ENCODE assay signal across 1 cellular context in genomic region chr2:74454654-74455511, GRCh38.
TF ChIP-seq lines count a peak whose summit lies in the region.

Gene INO80B, plus strand, starts transcription at chr2:74455087. Its CDS starts 30 bp downstream, at chr2:74455117.

TF ChIP-seq in HepG2, 621 proteins besides CTCF, POLR2A, EP300 and RAD21 (continued from another document and continues in another):
- TF ChIP-seq JUND (CRISPR knock-in tag; IDR thresholded peaks at IDR 0.05) (peak; percentile 87), YY1 (IDR thresholded peaks at IDR 0.05; ENCODE audit: insufficient read depth, insufficient replicate concordance, low read depth, low read length) (peak; percentile 100), ZNF232 (CRISPR knock-in tag; IDR thresholded peaks at IDR 0.05; ENCODE audit: borderline replicate concordance) (peak; percentile 46; the same call in 1 of the 2 replicates), ZNF552 (CRISPR knock-in tag; IDR thresholded peaks at IDR 0.05; ENCODE audit: borderline replicate concordance) (no peak; the same call in 1 of the 2 replicates), GLI4 (CRISPR knock-in tag; IDR thresholded peaks at IDR 0.05; ENCODE audit: borderline replicate concordance) (peak; percentile 76), KLF12 (CRISPR knock-in tag; IDR thresholded peaks at IDR 0.05; ENCODE audit: borderline replicate concordance) (peak; percentile 100), SIX1 (CRISPR knock-in tag; IDR thresholded peaks at IDR 0.05; ENCODE audit: borderline replicate concordance) (peak; percentile 76; the same call in 1 of the 2 replicates), HNRNPLL (IDR thresholded peaks at IDR 0.05; ENCODE audit: low read depth, low read length, poor library complexity, severe bottlenecking) (peak; percentile 96), ZNF547 (CRISPR knock-in tag; IDR thresholded peaks at IDR 0.05) (peak; percentile 95), HMG20A (CRISPR knock-in tag; IDR thresholded peaks at IDR 0.05; ENCODE audit: borderline replicate concordance) (peak; percentile 27; the same call in 1 of the 2 replicates), ZNF841 (CRISPR knock-in tag; IDR thresholded peaks at IDR 0.05; ENCODE audit: borderline replicate concordance) (0 out of 2 replicates have a peak, but pooled peaks have one; percentile 45), ARHGAP35 (CRISPR knock-in tag; IDR thresholded peaks at IDR 0.05; ENCODE audit: borderline replicate concordance) (0 out of 2 replicates have a peak, but pooled peaks have one; percentile 68), HHEX (CRISPR knock-in tag; IDR thresholded peaks at IDR 0.05) (peak; percentile 42), GABPB1 (CRISPR knock-in tag; IDR thresholded peaks at IDR 0.05) (peak; percentile 99), ZNF569 (CRISPR knock-in tag; IDR thresholded peaks at IDR 0.05; ENCODE audit: borderline replicate concordance) (0 out of 2 replicates have a peak, but pooled peaks have one; percentile 30), ZFP36L2 (CRISPR knock-in tag; IDR thresholded peaks at IDR 0.05) (no peak), FOXK2 (IDR thresholded peaks at IDR 0.05) (peak; percentile 91), HIVEP1 (CRISPR knock-in tag; IDR thresholded peaks at IDR 0.05) (peak; percentile 97), TOE1 (CRISPR knock-in tag; IDR thresholded peaks at IDR 0.05) (peak; percentile 97), GABPA (IDR thresholded peaks at IDR 0.05; ENCODE audit: low read depth, low read length) (peak; percentile 97), GABPA (CRISPR knock-in tag; IDR thresholded peaks at IDR 0.05; ENCODE audit: low read depth) (peak; percentile 100), HCFC1 (IDR thresholded peaks at IDR 0.05; ENCODE audit: low read depth, low read length) (peak; percentile 99), KLF15 (CRISPR knock-in tag; IDR thresholded peaks at IDR 0.05; ENCODE audit: borderline replicate concordance) (no peak; the same call in 1 of the 2 replicates), MXD1 (CRISPR knock-in tag; IDR thresholded peaks at IDR 0.05) (peak; percentile 91), GATAD2A (CRISPR knock-in tag; IDR thresholded peaks at IDR 0.05) (peak; percentile 95), IRF2 (CRISPR knock-in tag; IDR thresholded peaks at IDR 0.05) (peak; percentile 99), PAWR (CRISPR knock-in tag; IDR thresholded peaks at IDR 0.05; ENCODE audit: borderline replicate concordance) (no peak), CCAR2 (optimal IDR thresholded peaks at IDR 0.05; ENCODE audit: low read depth, low read length) (peak; percentile 81), FIP1L1 (IDR thresholded peaks at IDR 0.05; ENCODE audit: borderline replicate concordance, insufficient read depth, low read depth, low read length) (no peak), ZNF17 (CRISPR knock-in tag; IDR thresholded peaks at IDR 0.05) (no peak), ZFP1 (CRISPR knock-in tag; IDR thresholded peaks at IDR 0.05) (peak; percentile 88), ZNF20 (CRISPR knock-in tag; IDR thresholded peaks at IDR 0.05) (no peak), SMYD3 (CRISPR knock-in tag; IDR thresholded peaks at IDR 0.05) (peak; percentile 61; the same call in 1 of the 2 replicates), PRPF4 (IDR thresholded peaks at IDR 0.05; ENCODE audit: low read depth, low read length, poor library complexity, severe bottlenecking) (peak; percentile 67), ZFP90 (CRISPR knock-in tag; IDR thresholded peaks at IDR 0.05; ENCODE audit: borderline replicate concordance) (peak; percentile 90; the same call in 1 of the 2 replicates), TEAD3 (CRISPR knock-in tag; optimal IDR thresholded peaks at IDR 0.05; ENCODE audit: borderline replicate concordance) (peak; percentile 85), RFX3 (CRISPR knock-in tag; IDR thresholded peaks at IDR 0.05) (peak; percentile 87), TAF15 (IDR thresholded peaks at IDR 0.05; ENCODE audit: low read depth, low read length, poor library complexity, severe bottlenecking) (no peak), SMARCE1 (IDR thresholded peaks at IDR 0.05; ENCODE audit: borderline replicate concordance) (no peak), THRA (CRISPR knock-in tag; IDR thresholded peaks at IDR 0.05; ENCODE audit: borderline replicate concordance) (peak; percentile 93), ZNF674 (CRISPR knock-in tag; IDR thresholded peaks at IDR 0.05; ENCODE audit: low read depth) (no peak), FLYWCH1 (CRISPR knock-in tag; IDR thresholded peaks at IDR 0.05) (no peak), MAFK (conservative IDR thresholded peaks at IDR 0.05 in 1 of 2, IDR thresholded peaks at IDR 0.05 in 1 of 2; ENCODE audit: low read length in 2 of 2) (peak; percentile 56 to 62; a peak in 2 of 4 replicates), ZNF629 (CRISPR knock-in tag; conservative IDR thresholded peaks at IDR 0.05) (no peak; the same call in 1 of the 2 replicates), ZNF160 (CRISPR knock-in tag; IDR thresholded peaks at IDR 0.05) (peak; percentile 86), ZNF687 (CRISPR knock-in tag; IDR thresholded peaks at IDR 0.05) (peak; percentile 87), HNRNPUL1 (IDR thresholded peaks at IDR 0.05; ENCODE audit: low read depth, low read length) (no peak), TBX3 (IDR thresholded peaks at IDR 0.05; ENCODE audit: borderline replicate concordance) (peak; percentile 8; the same call in 1 of the 2 replicates), ZNF563 (CRISPR knock-in tag; IDR thresholded peaks at IDR 0.05) (0 out of 2 replicates have a peak, but pooled peaks have one; percentile 71), TCF12 (IDR thresholded peaks at IDR 0.05) (no peak), TCF12 (CRISPR knock-in tag; IDR thresholded peaks at IDR 0.05) (no peak), ZNF335 (CRISPR knock-in tag; IDR thresholded peaks at IDR 0.05) (peak; percentile 98), FOSL1 (CRISPR knock-in tag; IDR thresholded peaks at IDR 0.05; ENCODE audit: borderline replicate concordance) (no peak), NFE2 (CRISPR knock-in tag; IDR thresholded peaks at IDR 0.05) (no peak), ZNF740 (CRISPR knock-in tag; IDR thresholded peaks at IDR 0.05) (no peak), ZNF550 (CRISPR knock-in tag; IDR thresholded peaks at IDR 0.05; ENCODE audit: borderline replicate concordance) (0 out of 2 replicates have a peak, but pooled peaks have one; percentile 76), SNRNP70 (IDR thresholded peaks at IDR 0.05; ENCODE audit: low read depth, low read length) (no peak), AGO2 (optimal IDR thresholded peaks at IDR 0.05; ENCODE audit: low read depth, low read length) (no peak), ZNF343 (CRISPR knock-in tag; IDR thresholded peaks at IDR 0.05) (peak; percentile 75; the same call in 1 of the 2 replicates), HOXA9 (CRISPR knock-in tag; IDR thresholded peaks at IDR 0.05; ENCODE audit: borderline replicate concordance) (no peak)
- TF ChIP-seq, protein P1, sequence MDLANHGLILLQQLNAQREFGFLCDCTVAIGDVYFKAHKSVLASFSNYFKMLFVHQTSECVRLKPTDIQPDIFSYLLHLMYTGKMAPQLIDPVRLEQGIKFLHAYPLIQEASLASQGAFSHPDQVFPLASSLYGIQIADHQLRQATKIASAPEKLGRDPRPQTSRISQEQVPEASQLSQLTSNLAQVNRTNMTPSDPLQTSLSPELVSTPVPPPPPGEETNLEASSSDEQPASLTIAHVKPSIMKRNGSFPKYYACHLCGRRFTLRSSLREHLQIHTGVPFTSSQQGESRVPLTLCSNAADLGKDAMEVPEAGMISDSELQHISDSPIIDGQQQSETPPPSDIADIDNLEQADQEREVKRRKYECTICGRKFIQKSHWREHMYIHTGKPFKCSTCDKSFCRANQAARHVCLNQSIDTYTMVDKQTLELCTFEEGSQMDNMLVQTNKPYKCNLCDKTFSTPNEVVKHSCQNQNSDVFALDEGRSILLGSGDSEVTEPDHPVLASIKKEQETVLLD (CRISPR knock-in tag; IDR thresholded peaks at IDR 0.05; ENCODE audit: low read depth): 0 out of 2 replicates have a peak, but pooled peaks have one; percentile 54
- TF ChIP-seq, protein P2, sequence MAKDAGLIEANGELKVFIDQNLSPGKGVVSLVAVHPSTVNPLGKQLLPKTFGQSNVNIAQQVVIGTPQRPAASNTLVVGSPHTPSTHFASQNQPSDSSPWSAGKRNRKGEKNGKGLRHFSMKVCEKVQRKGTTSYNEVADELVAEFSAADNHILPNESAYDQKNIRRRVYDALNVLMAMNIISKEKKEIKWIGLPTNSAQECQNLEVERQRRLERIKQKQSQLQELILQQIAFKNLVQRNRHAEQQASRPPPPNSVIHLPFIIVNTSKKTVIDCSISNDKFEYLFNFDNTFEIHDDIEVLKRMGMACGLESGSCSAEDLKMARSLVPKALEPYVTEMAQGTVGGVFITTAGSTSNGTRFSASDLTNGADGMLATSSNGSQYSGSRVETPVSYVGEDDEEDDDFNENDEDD (CRISPR knock-in tag; IDR thresholded peaks at IDR 0.05; ENCODE audit: borderline replicate concordance): peak; percentile 61; the same call in 1 of the 2 replicates
- TF ChIP-seq, protein P3, sequence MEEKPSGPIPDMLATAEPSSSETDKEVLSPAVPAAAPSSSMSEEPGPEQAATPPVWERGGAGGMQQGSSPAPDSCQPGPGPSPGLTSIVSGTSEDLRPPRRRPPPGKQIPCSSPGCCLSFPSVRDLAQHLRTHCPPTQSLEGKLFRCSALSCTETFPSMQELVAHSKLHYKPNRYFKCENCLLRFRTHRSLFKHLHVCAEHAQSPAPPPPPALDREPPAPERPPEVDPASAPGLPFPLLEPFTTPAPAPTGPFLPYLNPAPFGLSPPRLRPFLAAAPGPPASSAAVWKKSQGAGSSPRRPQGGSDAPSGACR (CRISPR knock-in tag; IDR thresholded peaks at IDR 0.05): peak; percentile 50; the same call in 1 of the 2 replicates
- TF ChIP-seq, protein P4, sequence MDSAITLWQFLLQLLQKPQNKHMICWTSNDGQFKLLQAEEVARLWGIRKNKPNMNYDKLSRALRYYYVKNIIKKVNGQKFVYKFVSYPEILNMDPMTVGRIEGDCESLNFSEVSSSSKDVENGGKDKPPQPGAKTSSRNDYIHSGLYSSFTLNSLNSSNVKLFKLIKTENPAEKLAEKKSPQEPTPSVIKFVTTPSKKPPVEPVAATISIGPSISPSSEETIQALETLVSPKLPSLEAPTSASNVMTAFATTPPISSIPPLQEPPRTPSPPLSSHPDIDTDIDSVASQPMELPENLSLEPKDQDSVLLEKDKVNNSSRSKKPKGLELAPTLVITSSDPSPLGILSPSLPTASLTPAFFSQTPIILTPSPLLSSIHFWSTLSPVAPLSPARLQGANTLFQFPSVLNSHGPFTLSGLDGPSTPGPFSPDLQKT (CRISPR knock-in tag; IDR thresholded peaks at IDR 0.05; ENCODE audit: borderline replicate concordance): no peak
- TF ChIP-seq, protein P5, sequence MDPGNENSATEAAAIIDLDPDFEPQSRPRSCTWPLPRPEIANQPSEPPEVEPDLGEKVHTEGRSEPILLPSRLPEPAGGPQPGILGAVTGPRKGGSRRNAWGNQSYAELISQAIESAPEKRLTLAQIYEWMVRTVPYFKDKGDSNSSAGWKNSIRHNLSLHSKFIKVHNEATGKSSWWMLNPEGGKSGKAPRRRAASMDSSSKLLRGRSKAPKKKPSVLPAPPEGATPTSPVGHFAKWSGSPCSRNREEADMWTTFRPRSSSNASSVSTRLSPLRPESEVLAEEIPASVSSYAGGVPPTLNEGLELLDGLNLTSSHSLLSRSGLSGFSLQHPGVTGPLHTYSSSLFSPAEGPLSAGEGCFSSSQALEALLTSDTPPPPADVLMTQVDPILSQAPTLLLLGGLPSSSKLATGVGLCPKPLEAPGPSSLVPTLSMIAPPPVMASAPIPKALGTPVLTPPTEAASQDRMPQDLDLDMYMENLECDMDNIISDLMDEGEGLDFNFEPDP (CRISPR knock-in tag; conservative IDR thresholded peaks at IDR 0.05): no peak
